8 cellular contexts compared by ENCODE assay signal in the genomic region with DNA sequence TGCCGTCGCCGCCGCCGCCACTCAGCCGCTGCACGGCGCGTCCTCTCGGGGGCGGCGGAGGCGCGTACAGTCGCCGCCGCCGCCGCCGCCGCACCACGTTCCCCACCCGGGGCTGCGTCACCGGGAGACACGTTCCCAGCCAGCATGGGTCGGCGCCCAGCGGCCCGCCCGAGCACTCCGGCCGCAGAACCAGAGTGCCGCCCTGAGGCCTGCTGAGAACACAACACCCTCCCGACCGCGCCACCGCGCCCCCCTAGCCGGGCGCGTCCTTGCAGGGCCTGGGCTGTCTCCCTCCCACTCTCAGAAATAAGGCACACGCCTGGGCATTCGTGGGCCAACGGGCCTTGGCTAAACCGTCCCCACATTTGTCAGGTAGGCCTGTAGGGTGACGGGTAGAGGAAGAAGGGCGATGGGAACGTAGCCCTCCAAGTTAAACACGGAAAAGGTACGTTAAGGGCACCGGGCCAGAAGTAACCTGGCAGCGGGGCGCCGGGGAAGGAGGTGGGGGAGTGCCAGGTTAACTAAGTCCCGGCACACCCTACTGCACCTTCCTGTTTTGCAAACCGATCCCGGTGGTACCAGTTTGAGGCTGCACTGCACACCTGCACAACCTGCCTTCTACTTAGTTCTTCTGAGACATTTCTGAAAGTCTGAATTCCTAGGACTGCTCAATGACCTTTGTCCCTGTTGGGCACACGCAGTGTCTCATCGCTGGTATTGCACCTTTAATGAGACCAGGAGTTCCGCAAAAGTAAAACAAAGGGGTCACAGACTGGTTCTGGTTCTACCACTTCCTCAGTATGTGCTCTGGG. TPM values are rescaled to one million over a fixed set of nuclear protein-coding genes. Genes with fewer than 3 reads are reported as not detected.
DNase-seq lines count a peak whose midpoint lies in the region; ATAC-seq, FAIRE-seq and TF ChIP-seq lines count a peak whose summit lies in the region.

A gene (minus strand): TSS at position 68 of the 812 bp plus-strand sequence. CDS start 520 bp downstream, outside the sequence.

- TF ChIP-seq EP300 in neural cell (conservative IDR thresholded peaks at IDR 0.05; ENCODE audit: poor library complexity, severe bottlenecking): peak; percentile 49

- H3K9ac ChIP-seq in neural cell (ENCODE audit: low read length): peak within 1 kb of the TSS; percentile 93

- peaks cover 41% of the 10 kb centered on the region for H3K79me2 ChIP-seq in neural cell (replicated peaks; ENCODE audit: insufficient read depth, low read length)

- H3K4me1 Mint-ChIP-seq in stimulated activated naive CD8-positive, alpha-beta T cell treated with anti-CD3 and anti-CD28 coated beads, Interleukin-15, amount 100 ng/mL, for 72 hours: peaks cover 47% of the 10 kb centered on the region

- FAIRE-seq in H54 (lab: Jason Lieb, UNC): no peak

- H3K9me3 ChIP-seq in neural cell (ENCODE audit: low read length): no peaks in the 10 kb centered on the region

- no peaks in the 10 kb centered on the region for H3K27me3 Mint-ChIP-seq in stimulated activated naive CD8-positive, alpha-beta T cell treated with anti-CD3 and anti-CD28 coated beads, Interleukin-15, amount 100 ng/mL, for 72 hours

- TF ChIP-seq POLR2A in H54 (IDR thresholded peaks at IDR 0.05; ENCODE audit: low read depth, low read length) (peak; percentile 52; the same call in 1 of the 2 replicates), Raji (IDR thresholded peaks at IDR 0.05; ENCODE audit: insufficient read depth, low read depth, low read length) (peak; percentile 61; the same call in 1 of the 2 replicates)

- H4K20me1 ChIP-seq in neural cell (ENCODE audit: insufficient read depth): no peaks in the 10 kb centered on the region

- in situ Hi-C loops in G401 (cut with HindIII; ENCODE audit: low sequenced_read_pairs): no loop called here

- peak; percentile 97 for TF ChIP-seq CTCF in neural cell (IDR thresholded peaks at IDR 0.05; ENCODE audit: poor library complexity, severe bottlenecking)

- peak within 1 kb of the TSS; percentile 92 for H3K4me3 ChIP-seq in neural cell (ENCODE audit: low read length)

- peak; percentile 97 for ATAC-seq in stimulated activated naive CD8-positive, alpha-beta T cell treated with anti-CD3 and anti-CD28 coated beads, Interleukin-15, amount 100 ng/mL, for 72 hours

- TF ChIP-seq RAD21 in neural cell (conservative IDR thresholded peaks at IDR 0.05): peak; percentile 98

- H3K4me3 Mint-ChIP-seq in stimulated activated naive CD8-positive, alpha-beta T cell treated with anti-CD3 and anti-CD28 coated beads, Interleukin-15, amount 100 ng/mL, for 72 hours: peak within 1 kb of the TSS; percentile 94 to 95

- peak within 1 kb of the TSS; percentile 86 for H3K27ac ChIP-seq in neural cell (ENCODE audit: low read length)

- peak; percentile 84 for DNase-seq in G401 (ENCODE audit: low spot score)
- DNase-seq in H54 (ENCODE audit: insufficient read length, low spot score): peak; percentile 62
- peak; percentile 94 for DNase-seq in LoVo (ENCODE audit: low spot score)
- peak; percentile 96 for DNase-seq in activated effector memory CD4-positive, alpha-beta T cell treated with anti-CD3 and anti-CD28 coated beads, Interleukin-2, amount 50 U/mL, for 16 hours
- peak; percentile 83 for DNase-seq in fibroblast of the conjunctiva (ENCODE audit: low read depth)
- DNase-seq in stimulated activated naive CD8-positive, alpha-beta T cell treated with anti-CD3 and anti-CD28 coated beads, Interleukin-15, amount 100 ng/mL, for 72 hours: peak; percentile 92 to 93

- peak within 1 kb of the TSS; percentile 72 for H2AFZ ChIP-seq in neural cell (ENCODE audit: low read depth, low read length)

- H3K27ac Mint-ChIP-seq in stimulated activated naive CD8-positive, alpha-beta T cell treated with anti-CD3 and anti-CD28 coated beads, Interleukin-15, amount 100 ng/mL, for 72 hours: peak within 1 kb of the TSS; percentile 89 to 93

- no peaks in the 10 kb centered on the region for H3K9me2 ChIP-seq in neural cell (ENCODE audit: insufficient read depth, low read length)

- peaks cover 0 to 21% of the 10 kb centered on the region in 2 donors for H3K9me3 Mint-ChIP-seq in stimulated activated naive CD8-positive, alpha-beta T cell treated with anti-CD3 and anti-CD28 coated beads, Interleukin-15, amount 100 ng/mL, for 72 hours

- H3K36me3 ChIP-seq in neural cell (ENCODE audit: insufficient read depth, low read length): no peaks in the 10 kb centered on the region

- H3K27me3 ChIP-seq in neural cell (ENCODE audit: insufficient read depth, low read depth, low read length): no peaks in the 10 kb centered on the region

- peak within 1 kb of the TSS; percentile 78 for H3K4me2 ChIP-seq in neural cell (ENCODE audit: low read length)

- no peaks in the 10 kb centered on the region for H3F3A ChIP-seq in neural cell (ENCODE audit: insufficient read depth, low read length, poor library complexity, severe bottlenecking)

TF ChIP-seq in neural cell, 6 proteins besides CTCF, POLR2A, EP300 and RAD21:
- peak; percentile 90 for TF ChIP-seq MXI1 (conservative IDR thresholded peaks at IDR 0.05; ENCODE audit: poor library complexity, severe bottlenecking)
- TF ChIP-seq POLR2AphosphoS5 (IDR thresholded peaks at IDR 0.05): peak; percentile 64
- peak; percentile 86 for TF ChIP-seq SMC3 (conservative IDR thresholded peaks at IDR 0.05; ENCODE audit: poor library complexity)
- TF ChIP-seq, protein P1, sequence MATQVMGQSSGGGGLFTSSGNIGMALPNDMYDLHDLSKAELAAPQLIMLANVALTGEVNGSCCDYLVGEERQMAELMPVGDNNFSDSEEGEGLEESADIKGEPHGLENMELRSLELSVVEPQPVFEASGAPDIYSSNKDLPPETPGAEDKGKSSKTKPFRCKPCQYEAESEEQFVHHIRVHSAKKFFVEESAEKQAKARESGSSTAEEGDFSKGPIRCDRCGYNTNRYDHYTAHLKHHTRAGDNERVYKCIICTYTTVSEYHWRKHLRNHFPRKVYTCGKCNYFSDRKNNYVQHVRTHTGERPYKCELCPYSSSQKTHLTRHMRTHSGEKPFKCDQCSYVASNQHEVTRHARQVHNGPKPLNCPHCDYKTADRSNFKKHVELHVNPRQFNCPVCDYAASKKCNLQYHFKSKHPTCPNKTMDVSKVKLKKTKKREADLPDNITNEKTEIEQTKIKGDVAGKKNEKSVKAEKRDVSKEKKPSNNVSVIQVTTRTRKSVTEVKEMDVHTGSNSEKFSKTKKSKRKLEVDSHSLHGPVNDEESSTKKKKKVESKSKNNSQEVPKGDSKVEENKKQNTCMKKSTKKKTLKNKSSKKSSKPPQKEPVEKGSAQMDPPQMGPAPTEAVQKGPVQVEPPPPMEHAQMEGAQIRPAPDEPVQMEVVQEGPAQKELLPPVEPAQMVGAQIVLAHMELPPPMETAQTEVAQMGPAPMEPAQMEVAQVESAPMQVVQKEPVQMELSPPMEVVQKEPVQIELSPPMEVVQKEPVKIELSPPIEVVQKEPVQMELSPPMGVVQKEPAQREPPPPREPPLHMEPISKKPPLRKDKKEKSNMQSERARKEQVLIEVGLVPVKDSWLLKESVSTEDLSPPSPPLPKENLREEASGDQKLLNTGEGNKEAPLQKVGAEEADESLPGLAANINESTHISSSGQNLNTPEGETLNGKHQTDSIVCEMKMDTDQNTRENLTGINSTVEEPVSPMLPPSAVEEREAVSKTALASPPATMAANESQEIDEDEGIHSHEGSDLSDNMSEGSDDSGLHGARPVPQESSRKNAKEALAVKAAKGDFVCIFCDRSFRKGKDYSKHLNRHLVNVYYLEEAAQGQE (IDR thresholded peaks at IDR 0.05; ENCODE audit: borderline replicate concordance): no peak
TF ChIP-seq in neural cell: peak in this region for 3.

RNA-seq across cellular contexts. Expression of the gene that starts here (rescaled TPM):
- total RNA-seq in G401 (2014; rRNA removed; shearing (Covaris generic)): 29.1 and 57.1 TPM in 2 replicates
- polyA plus RNA-seq in neural cell: 110 and 148 TPM in 2 replicates
- 144 and 169 TPM in 2 replicates for polyA minus RNA-seq in neural cell

Comparison
In these comparisons a context has a peak if more than half of its experiments do, and no peak if none do; other contexts are left out.
1. Peak in every context shown above with its lines: DNase-seq, ATAC-seq, H3K4me3 ChIP-seq and H3K27ac ChIP-seq.